8 cellular contexts compared by ENCODE assay signal in the genomic region with DNA sequence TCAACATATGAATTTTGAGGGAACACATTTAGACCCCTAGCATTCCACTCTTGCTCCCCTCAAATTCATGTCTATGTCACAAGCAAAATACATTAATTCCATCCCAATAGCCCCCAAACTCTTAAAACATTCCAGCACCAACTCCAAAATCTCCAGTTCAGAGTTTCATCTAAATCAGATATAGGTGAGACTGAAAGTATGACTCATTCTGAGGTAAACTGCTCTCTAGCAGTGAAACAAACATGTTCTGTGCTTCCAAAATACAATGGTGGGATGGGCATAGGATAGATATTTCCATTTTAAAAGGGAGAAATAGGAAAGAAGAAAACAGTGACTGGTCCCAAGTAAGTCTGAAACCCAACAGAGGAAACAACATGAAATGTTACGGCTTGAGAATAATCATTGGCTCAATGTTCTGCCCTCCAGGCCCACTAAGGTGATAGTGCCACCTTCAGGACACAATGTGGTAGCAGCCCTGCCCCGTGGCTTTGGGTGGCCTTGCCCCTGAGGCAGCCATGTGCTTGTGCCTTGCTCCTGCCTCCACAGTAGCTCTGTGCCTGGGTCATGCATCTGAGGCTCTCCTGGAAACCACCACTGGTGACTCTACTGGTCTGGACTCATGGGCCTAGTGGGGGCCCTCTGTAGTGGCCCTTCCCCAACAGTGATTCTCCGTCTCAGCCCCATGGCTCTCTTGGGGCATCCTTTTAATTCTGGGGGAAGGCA. TPM values are rescaled to one million over a fixed set of nuclear protein-coding genes. Genes with fewer than 3 reads are reported as not detected.
DNase-seq lines count a peak whose midpoint lies in the region; TF ChIP-seq lines count a peak whose summit lies in the region.

No MANE protein-coding gene starts in this region.

- H3K36me3 Mint-ChIP-seq in activated T-helper 1 cell treated with anti-CD3 and anti-CD28 coated beads, Interleukin-12 subunit alpha, Interleukin-12 subunit beta, Interleukin-2, Interleukin-4 antibody, amounts not matched to agents 30 ng/mL and 10 ng/mL and 1 ng/mL, durations not matched to agents 14 hours and 24 hours and 36 hours (ENCODE audit: low read depth) = peaks cover 5% of the 10 kb centered on the region
- peaks cover 11% of the 10 kb centered on the region for H3K36me3 Mint-ChIP-seq in type B pancreatic cell

- peak overlapping the region; percentile 9 for H3K27ac Mint-ChIP-seq in activated T-helper 1 cell treated with anti-CD3 and anti-CD28 coated beads, Interleukin-12 subunit alpha, Interleukin-12 subunit beta, Interleukin-2, Interleukin-4 antibody, amounts not matched to agents 30 ng/mL and 10 ng/mL and 1 ng/mL, durations not matched to agents 14 hours and 24 hours and 36 hours
- H3K27ac Mint-ChIP-seq in type B pancreatic cell = peak overlapping the region; percentile 8

- intact Hi-C loops in activated T-helper 1 cell treated with anti-CD3 and anti-CD28 coated beads, Interleukin-12 subunit alpha, Interleukin-12 subunit beta, Interleukin-2, Interleukin-4 antibody, amounts not matched to agents 30 ng/mL and 10 ng/mL and 1 ng/mL, durations not matched to agents 14 hours and 24 hours and 36 hours (cut with micrococcal nuclease) = loop anchor here (1.0 to 2.0 kb wide), 2 partner anchors 36 to 381 kb away; partner anchors contain the start of genes CENPP, IPPK and NOL8

- no peaks in the 10 kb centered on the region for H3K27me3 Mint-ChIP-seq in activated T-helper 1 cell treated with anti-CD3 and anti-CD28 coated beads, Interleukin-12 subunit alpha, Interleukin-12 subunit beta, Interleukin-2, Interleukin-4 antibody, amounts not matched to agents 30 ng/mL and 10 ng/mL and 1 ng/mL, durations not matched to agents 14 hours and 24 hours and 36 hours (ENCODE audit: insufficient read depth)
- no peaks in the 10 kb centered on the region for H3K27me3 Mint-ChIP-seq in type B pancreatic cell

- peaks cover 21% of the 10 kb centered on the region for H3K4me1 Mint-ChIP-seq in activated T-helper 1 cell treated with anti-CD3 and anti-CD28 coated beads, Interleukin-12 subunit alpha, Interleukin-12 subunit beta, Interleukin-2, Interleukin-4 antibody, amounts not matched to agents 30 ng/mL and 10 ng/mL and 1 ng/mL, durations not matched to agents 14 hours and 24 hours and 36 hours (ENCODE audit: low read depth)
- H3K4me1 Mint-ChIP-seq in type B pancreatic cell (ENCODE audit: unreplicated experiment) = no peaks in the 10 kb centered on the region

- DNase-seq in activated gamma-delta T cell treated with anti-CD3 and anti-CD28 coated beads, Interleukin-2, amount 50 U/mL, for 16 hours (ENCODE audit: low read depth) = peak; percentile 17
- no peak for DNase-seq in activated gamma-delta T cell (lab: John Stamatoyannopoulos, UW)
- DNase-seq in Kasumi-1 (lab: John Stamatoyannopoulos, UW) = peak; percentile 35 to 37
- peak; percentile 32 for DNase-seq in activated T-helper 1 cell treated with anti-CD3 and anti-CD28 coated beads, Interleukin-12 subunit alpha, Interleukin-12 subunit beta, Interleukin-2, Interleukin-4 antibody, amounts not matched to agents 30 ng/mL and 10 ng/mL and 1 ng/mL, durations not matched to agents 14 hours and 24 hours and 36 hours (ENCODE audit: low spot score)
- DNase-seq in iris pigment epithelial cell (ENCODE audit: low read depth) = peak; percentile 29
- no peak for DNase-seq in type B pancreatic cell (ENCODE audit: extremely low spot score, unreplicated experiment)
- DNase-seq in NCI-H1092 treated with DMSO at 0.1 percent for 48 hours (lab: John Stamatoyannopoulos, UW) = no peak
- no peak for DNase-seq in amygdala (lab: John Stamatoyannopoulos, UW)

- no peak overlapping the region for H3K4me3 Mint-ChIP-seq in activated T-helper 1 cell treated with anti-CD3 and anti-CD28 coated beads, Interleukin-12 subunit alpha, Interleukin-12 subunit beta, Interleukin-2, Interleukin-4 antibody, amounts not matched to agents 30 ng/mL and 10 ng/mL and 1 ng/mL, durations not matched to agents 14 hours and 24 hours and 36 hours
- H3K4me3 Mint-ChIP-seq in type B pancreatic cell = no peak overlapping the region

- peak; percentile 46 for TF ChIP-seq CTCF in type B pancreatic cell (conservative IDR thresholded peaks at IDR 0.05)

- H3K9me3 Mint-ChIP-seq in activated T-helper 1 cell treated with anti-CD3 and anti-CD28 coated beads, Interleukin-12 subunit alpha, Interleukin-12 subunit beta, Interleukin-2, Interleukin-4 antibody, amounts not matched to agents 30 ng/mL and 10 ng/mL and 1 ng/mL, durations not matched to agents 14 hours and 24 hours and 36 hours = no peaks in the 10 kb centered on the region
- H3K9me3 Mint-ChIP-seq in type B pancreatic cell = peaks cover 4% of the 10 kb centered on the region

RNA-seq across cellular contexts. Expression of gene IPPK, which starts 36.4 kb away (rescaled TPM):
- total RNA-seq in activated T-helper 1 cell treated with anti-CD3 and anti-CD28 coated beads, Interleukin-12 subunit alpha, Interleukin-12 subunit beta, Interleukin-2, Interleukin-4 antibody, amounts not matched to agents 30 ng/mL and 10 ng/mL and 1 ng/mL, durations not matched to agents 14 hours and 24 hours and 36 hours = 14.8 and 14.9 TPM in 2 replicates
- 8.1 and 11.6 TPM in 2 replicates for total RNA-seq in type B pancreatic cell (ENCODE audit: low replicate concordance)

RNA-seq across cellular contexts. Expression of gene BICD2, which starts 58.3 kb away (rescaled TPM):
- 28.9 and 29.4 TPM in 2 replicates for total RNA-seq in activated T-helper 1 cell treated with anti-CD3 and anti-CD28 coated beads, Interleukin-12 subunit alpha, Interleukin-12 subunit beta, Interleukin-2, Interleukin-4 antibody, amounts not matched to agents 30 ng/mL and 10 ng/mL and 1 ng/mL, durations not matched to agents 14 hours and 24 hours and 36 hours
- 26.8 and 28.6 TPM in 2 replicates for total RNA-seq in type B pancreatic cell (ENCODE audit: low replicate concordance)

Comparison
In these comparisons a context has a peak if more than half of its experiments do, and no peak if none do; other contexts are left out.
1. DNase-seq: peak in activated gamma-delta T cell treated with anti-CD3 and anti-CD28 coated beads, Interleukin-2, amount 50 U/mL, for 16 hours (single experiment), Kasumi-1 (2 of 2), activated T-helper 1 cell treated with anti-CD3 and anti-CD28 coated beads, Interleukin-12 subunit alpha, Interleukin-12 subunit beta, Interleukin-2, Interleukin-4 antibody, amounts not matched to agents 30 ng/mL and 10 ng/mL and 1 ng/mL, durations not matched to agents 14 hours and 24 hours and 36 hours (single experiment) and iris pigment epithelial cell (single experiment); none in activated gamma-delta T cell (single experiment), type B pancreatic cell (single experiment), NCI-H1092 treated with DMSO at 0.1 percent for 48 hours (single experiment) and amygdala (0 of 56).